In genomic region chr6:47495954-47496545, GRCh38 we compare ENCODE assay signal across 2 cellular contexts.
A peak's percentile ranks its signal among the peaks of the same experiment; 100 is the strongest.
TF ChIP-seq lines count a peak whose summit lies in the region.

No MANE protein-coding gene starts in this region.

TF ChIP-seq in HEK293, 187 proteins besides CTCF, POLR2A, EP300 and RAD21 (continued from another document):
- TF ChIP-seq PRDM6 (tag by site-specific recombination; IDR thresholded peaks at IDR 0.05) (peak; percentile 68), PATZ1 (tag by site-specific recombination; IDR thresholded peaks at IDR 0.05) (no peak), ZNF394 (tag by site-specific recombination; IDR thresholded peaks at IDR 0.05; ENCODE audit: borderline replicate concordance) (no peak), KLF17 (tag by site-specific recombination; IDR thresholded peaks at IDR 0.05) (no peak), ZBTB26 (tag by site-specific recombination; optimal IDR thresholded peaks at IDR 0.05) (no peak)
TF ChIP-seq in HEK293: peak in this region for 1.

TF ChIP-seq in WTC11, 78 proteins besides CTCF, POLR2A, EP300 and RAD21 (continued from another document):
- TF ChIP-seq ZNF263 (CRISPR knock-in tag; IDR thresholded peaks at IDR 0.05; ENCODE audit: low read depth) (no peak), MAX (CRISPR knock-in tag; IDR thresholded peaks at IDR 0.05) (no peak), NR3C1 (CRISPR knock-in tag; conservative IDR thresholded peaks at IDR 0.05; ENCODE audit: low read depth) (no peak), ZNF532 (CRISPR knock-in tag; IDR thresholded peaks at IDR 0.05; ENCODE audit: borderline replicate concordance) (no peak), CDX4 (CRISPR knock-in tag; IDR thresholded peaks at IDR 0.05; ENCODE audit: borderline replicate concordance) (no peak), HMGXB4 (CRISPR knock-in tag; IDR thresholded peaks at IDR 0.05) (no peak), ATF2 (CRISPR knock-in tag; IDR thresholded peaks at IDR 0.05; ENCODE audit: borderline replicate concordance, low read depth) (no peak), ZNF281 (CRISPR knock-in tag; IDR thresholded peaks at IDR 0.05) (no peak), ZNF219 (CRISPR knock-in tag; IDR thresholded peaks at IDR 0.05; ENCODE audit: borderline replicate concordance) (no peak), AFF4 (CRISPR knock-in tag; IDR thresholded peaks at IDR 0.05; ENCODE audit: borderline replicate concordance) (no peak), TCF7 (CRISPR knock-in tag; IDR thresholded peaks at IDR 0.05; ENCODE audit: low read depth) (no peak), ARID4B (CRISPR knock-in tag; IDR thresholded peaks at IDR 0.05; ENCODE audit: borderline replicate concordance) (no peak), ZSCAN18 (CRISPR knock-in tag; IDR thresholded peaks at IDR 0.05) (no peak), ZNF121 (CRISPR knock-in tag; IDR thresholded peaks at IDR 0.05) (no peak), ZBTB21 (CRISPR knock-in tag; IDR thresholded peaks at IDR 0.05; ENCODE audit: borderline replicate concordance) (no peak)
